In genomic region chr5:141618804-141619554, GRCh38 we compare ENCODE assay signal across 8 cellular contexts. TPM values are rescaled to one million over a fixed set of nuclear protein-coding genes. Genes with fewer than 3 reads are reported as not detected.
DNase-seq lines count a peak whose midpoint lies in the region; ATAC-seq and TF ChIP-seq lines count a peak whose summit lies in the region.

TSS of gene DIAPH1 (minus strand) at chr5:141619000. CDS start at chr5:141618914, 86 bp downstream.

- no peaks in the 10 kb centered on the region for H3K9me3 ChIP-seq in SK-N-SH
- H3K9me3 ChIP-seq in osteoblast (ENCODE audit: low read depth, low read length): no peaks in the 10 kb centered on the region
- H3K9me3 ChIP-seq in thoracic aorta: no peaks in the 10 kb centered on the region

- CTCF ChIA-PET in SK-N-SH (lab: Yijun Ruan, JAX): interaction anchor here (0.6 to 14.8 kb wide), 33 partner anchors 8 to 928 kb away, joined by 3 to 280 read pairs (median 6); partner anchors contain the start of genes FCHSD1, HARS1, HARS2 and HDAC3

- H3K36me3 ChIP-seq in SK-N-SH (replicated peaks in 1 of 2; ENCODE audit: control insufficient read depth in 1 of 2, insufficient read depth in 2 of 2, low read length in 1 of 2): peaks cover 33 to 36% of the 10 kb centered on the region in 2 experiments
- H3K36me3 ChIP-seq in osteoblast (ENCODE audit: insufficient read depth, low read length): peaks cover 29% of the 10 kb centered on the region
- H3K36me3 ChIP-seq in thoracic aorta: peaks cover 27% of the 10 kb centered on the region

- H3K27ac ChIP-seq in SK-N-SH (ENCODE audit: low read depth in 2 of 2, low read length in 1 of 2): peak within 1 kb of the TSS; percentile 67 to 72
- peak within 1 kb of the TSS; percentile 53 for H3K27ac ChIP-seq in osteoblast (ENCODE audit: low read depth, low read length)
- peak within 1 kb of the TSS; percentile 93 to 95 for H3K27ac ChIP-seq in thoracic aorta

- H3K4me2 ChIP-seq in SK-N-SH (peak within 1 kb of the TSS; percentile 94), osteoblast (ENCODE audit: insufficient read depth, low read length) (peak within 1 kb of the TSS; percentile 99)

- peaks cover 29% of the 10 kb centered on the region for H3F3A ChIP-seq in SK-N-SH (replicated peaks; ENCODE audit: insufficient read depth)

- H3K79me2 ChIP-seq in SK-N-SH (ENCODE audit: insufficient read depth) (peaks cover 46% of the 10 kb centered on the region), osteoblast (ENCODE audit: insufficient read depth, low read length) (peaks cover 43% of the 10 kb centered on the region)

- H4K20me1 ChIP-seq in SK-N-SH (ENCODE audit: insufficient read depth) (no peaks in the 10 kb centered on the region; the same call in 1 of the 2 replicates), osteoblast (ENCODE audit: insufficient read depth, low read length) (peaks cover 14% of the 10 kb centered on the region)

- ATAC-seq in HG02588 (IDR thresholded peaks at IDR 0.05; ENCODE audit: unreplicated experiment): peak; percentile 80
- peak; percentile 93 for ATAC-seq in thoracic aorta (ENCODE audit: insufficient number of reproducible peaks, low FRiP score, low read depth)

- TF ChIP-seq POLR2A in GM10847 (IDR thresholded peaks at IDR 0.05; ENCODE audit: extremely low read depth, insufficient read length): peak; percentile 82

- DNase-seq in NCI-H1048 (lab: John Stamatoyannopoulos, UW) (peak; percentile 94), SK-N-SH (peak; percentile 99), glomerular endothelial cell (ENCODE audit: extremely low read depth, low read depth, low spot score) (no peak), osteoblast (ENCODE audit: insufficient read length, low spot score, missing footprints) (peak; percentile 96), thoracic aorta (ENCODE audit: low spot score) (peak; percentile 95)
- DNase-seq in activated naive CD4-positive, alpha-beta T cell treated with anti-CD3 and anti-CD28 coated beads, Interleukin-2, amount 50 U/mL, for 16 hours: peak; percentile 99

- peak within 1 kb of the TSS; percentile 92 for H2AFZ ChIP-seq in SK-N-SH (ENCODE audit: low read depth)
- H2AFZ ChIP-seq in osteoblast (ENCODE audit: low read length): peak within 1 kb of the TSS; percentile 75

- peak; percentile 74 for TF ChIP-seq RAD21 in SK-N-SH (IDR thresholded peaks at IDR 0.05; ENCODE audit: low read length)

- POLR2A ChIA-PET in SK-N-SH (lab: Yijun Ruan, JAX): interaction anchor here (0.7 to 2.3 kb wide), 7 partner anchors 13 to 61 kb away, joined by 3 to 17 read pairs (median 5); partner anchors contain the start of genes FCHSD1, HDAC3 and RELL2

- H3K9ac ChIP-seq in SK-N-SH: peak within 1 kb of the TSS; percentile 92

- H3K4me1 ChIP-seq in SK-N-SH (ENCODE audit: control insufficient read depth in 1 of 2, insufficient read depth in 2 of 2, low read depth in 1 of 2, low read length in 1 of 2) (peaks cover 9 to 12% of the 10 kb centered on the region in 2 experiments; a peak in 2 of 4 replicates), osteoblast (ENCODE audit: insufficient read depth, low read length) (peaks cover 28% of the 10 kb centered on the region), thoracic aorta (ENCODE audit: control insufficient read depth in 1 of 2, low read depth in 2 of 2) (peaks cover 12 to 33% of the 10 kb centered on the region in 2 donors)

- H3K27me3 ChIP-seq in SK-N-SH (ENCODE audit: insufficient read depth) (no peaks in the 10 kb centered on the region), osteoblast (ENCODE audit: insufficient read depth, low read length) (no peaks in the 10 kb centered on the region), thoracic aorta (replicated peaks; ENCODE audit: insufficient read depth) (no peaks in the 10 kb centered on the region)

- peak; percentile 95 for TF ChIP-seq CTCF in SK-N-SH (IDR thresholded peaks at IDR 0.05)
- peak; percentile 95 for TF ChIP-seq CTCF in osteoblast (IDR thresholded peaks at IDR 0.05; ENCODE audit: extremely low read depth, low read depth, low read length)
- peak; percentile 100 for TF ChIP-seq CTCF in thoracic aorta (IDR thresholded peaks at IDR 0.05)

- H3K9me2 ChIP-seq in SK-N-SH: no peaks in the 10 kb centered on the region

- H3K4me3 ChIP-seq in SK-N-SH (ENCODE audit: low read depth in 2 of 2, low read length in 1 of 2) (peak within 1 kb of the TSS; percentile 72 to 82), osteoblast (ENCODE audit: insufficient read depth, low read length) (peak within 1 kb of the TSS; percentile 84), thoracic aorta (peak within 1 kb of the TSS; percentile 94)

- peak; percentile 14 to 65; a peak in 2 of 4 replicates for TF ChIP-seq EP300 in SK-N-SH (IDR thresholded peaks at IDR 0.05; ENCODE audit: borderline replicate concordance in 1 of 2, low read depth in 1 of 2, low read length in 1 of 2)

- WGBS in SK-N-SH (ENCODE audit: low lambda C conversion rate): 6% methylated on average over 26 of the region's 70 CpGs

TF ChIP-seq in SK-N-SH, 30 proteins besides CTCF, POLR2A, EP300 and RAD21 (continues in another document):
- TF ChIP-seq TEAD4 (IDR thresholded peaks at IDR 0.05; ENCODE audit: borderline replicate concordance, insufficient read depth) (no peak), GABPA (IDR thresholded peaks at IDR 0.05; ENCODE audit: low read depth) (peak; percentile 78), USF2 (IDR thresholded peaks at IDR 0.05; ENCODE audit: borderline replicate concordance, low read depth, low read length) (peak; percentile 57), NRF1 (IDR thresholded peaks at IDR 0.05; ENCODE audit: low read depth, low read length) (peak; percentile 69; the same call in 1 of the 2 replicates), FOSL2 (IDR thresholded peaks at IDR 0.05; ENCODE audit: borderline replicate concordance, low read depth) (peak; percentile 29; the same call in 1 of the 2 replicates), FOXJ3 (CRISPR knock-in tag; IDR thresholded peaks at IDR 0.05) (no peak), PBX3 (IDR thresholded peaks at IDR 0.05) (no peak; the same call in 1 of the 2 replicates), ZBTB33 (IDR thresholded peaks at IDR 0.05; ENCODE audit: borderline replicate concordance, low read depth) (no peak), REST (IDR thresholded peaks at IDR 0.05; ENCODE audit: low read depth, low read length) (no peak)

RNA-seq across cellular contexts. Expression of gene DIAPH1, which starts in this region (rescaled TPM):
- polyA plus RNA-seq in SK-N-SH (2012; rRNA removed): 28.2 and 30.4 TPM in 2 replicates
- polyA plus RNA-seq in SK-N-SH (2012; cell fraction: cytosol; rRNA removed): 20.6 and 29.6 TPM in 2 replicates
- polyA plus RNA-seq in SK-N-SH (2012; cell fraction: nucleus; rRNA removed): 75.5 and 79.2 TPM in 2 replicates
- total RNA-seq in glomerular endothelial cell (78.6 and 94.1 TPM in 2 replicates), osteoblast (18.5 and 19.2 TPM in 2 replicates), thoracic aorta (10 to 100 TPM; 91.0 to 93.1 TPM)
